ENCODE assay signal across 8 cellular contexts in the genomic region with DNA sequence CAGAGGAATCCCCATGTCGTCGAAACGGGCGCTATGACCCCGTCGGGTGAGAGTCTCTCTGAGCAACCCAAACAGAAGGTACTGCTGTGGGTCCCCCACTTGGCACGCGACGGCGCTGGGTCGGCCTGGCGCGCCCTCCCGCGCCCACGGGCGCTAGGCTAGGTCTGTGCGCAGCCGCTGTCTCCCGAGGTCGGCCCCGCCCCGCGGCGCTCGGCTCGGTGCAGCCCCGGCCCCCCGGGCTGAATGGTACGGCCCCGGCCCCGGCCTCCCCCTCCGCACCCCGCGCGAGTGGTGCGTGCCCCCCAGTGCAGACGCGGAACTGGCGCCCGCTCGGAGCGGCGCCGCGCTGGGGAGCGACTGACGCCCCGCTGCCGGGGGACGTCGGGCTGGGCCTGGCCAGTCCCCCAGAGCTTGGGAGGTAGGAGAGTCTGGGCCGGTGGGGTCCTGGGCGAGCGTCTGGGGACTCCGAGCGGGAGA. TPM values are rescaled to one million over a fixed set of nuclear protein-coding genes. Genes with fewer than 3 reads are reported as not detected.
A peak's percentile ranks its signal among the peaks of the same experiment; 100 is the strongest.
DNase-seq lines count a peak whose midpoint lies in the region; ATAC-seq, FAIRE-seq and TF ChIP-seq lines count a peak whose summit lies in the region.

A gene (plus strand): TSS at position 305 of the 477 bp plus-strand sequence.

- peak; percentile 77 for DNase-seq in D721Med (ENCODE audit: insufficient read length, low spot score)
- DNase-seq in PC-3, result peak; percentile 67
- DNase-seq in activated T-cell treated with anti-CD3 and anti-CD28 coated beads, Interleukin-2, amount 50 U/mL, for 48 hours, result peak; percentile 88 to 93
- peak; percentile 37 for DNase-seq in esophagus squamous epithelium (lab: John Stamatoyannopoulos, UW)
- peak; percentile 88 to 93 (median 91) for DNase-seq in naive thymus-derived CD4-positive, alpha-beta T cell
- DNase-seq in stimulated activated naive B cell treated with anti-CD40 and anti-IgM and Interleukin-4, amounts not matched to agents 10 μg/mL and 1 μg/mL and 100 μg/mL, for 72 hours, result peak; percentile 89

- BruUV-seq in PC-3 (replicated peaks; lab: Mats Ljungman, UMichigan), result no TSS peak

- peak within 1 kb of the TSS; percentile 82 to 97 (median 88) for H3K4me3 Mint-ChIP-seq in naive thymus-derived CD4-positive, alpha-beta T cell
- peak within 1 kb of the TSS; percentile 78 to 94 for H3K4me3 Mint-ChIP-seq in stimulated activated naive B cell treated with anti-CD40 and anti-IgM and Interleukin-4, amounts not matched to agents 10 μg/mL and 1 μg/mL and 100 μg/mL, for 72 hours

- no peak for FAIRE-seq in D721Med (lab: Jason Lieb, UNC)

- peak within 1 kb of the TSS; percentile 93 to 99 (median 96) for H3K27ac Mint-ChIP-seq in naive thymus-derived CD4-positive, alpha-beta T cell
- H3K27ac Mint-ChIP-seq in stimulated activated naive B cell treated with anti-CD40 and anti-IgM and Interleukin-4, amounts not matched to agents 10 μg/mL and 1 μg/mL and 100 μg/mL, for 72 hours, result peak within 1 kb of the TSS; percentile 99

- peaks cover 5% of the 10 kb centered on the region for H3K36me3 ChIP-seq in HUES64 (ENCODE audit: insufficient read depth, low read length)
- H3K36me3 ChIP-seq in PC-3 (ENCODE audit: low read depth, low read length), result peaks cover 1% of the 10 kb centered on the region; the same call in 1 of the 2 replicates
- H3K36me3 ChIP-seq in esophagus squamous epithelium, result peaks cover 6 to 15% (median 6%) of the 10 kb centered on the region in 3 donors
- H3K36me3 ChIP-seq in naive thymus-derived CD4-positive, alpha-beta T cell (ENCODE audit: control insufficient read depth in 2 of 3, insufficient read depth in 3 of 3, low read length in 3 of 3), result peaks cover 0 to 13% (median 10%) of the 10 kb centered on the region in 3 experiments

- under 1% methylated on average over 57 of the region's 57 CpGs for WGBS in HUES64
- 0% methylated on average over 9 of the region's 57 CpGs; no CpG with 5 or more reads in 1 of the 2 donors for WGBS in esophagus squamous epithelium, 2 donors

- H3K9ac ChIP-seq in HUES64 (ENCODE audit: low read depth, low read length), result peak within 1 kb of the TSS; percentile 86
- H3K9ac ChIP-seq in PC-3 (ENCODE audit: low read length), result peak within 1 kb of the TSS; percentile 75

- H3K4me1 Mint-ChIP-seq in naive thymus-derived CD4-positive, alpha-beta T cell, result peaks cover 38 to 66% (median 61%) of the 10 kb centered on the region in 7 donors
- H3K4me1 Mint-ChIP-seq in stimulated activated naive B cell treated with anti-CD40 and anti-IgM and Interleukin-4, amounts not matched to agents 10 μg/mL and 1 μg/mL and 100 μg/mL, for 72 hours, result peaks cover 36 to 59% of the 10 kb centered on the region in 2 donors

- no peaks in the 10 kb centered on the region for H3K9me2 ChIP-seq in PC-3 (replicated peaks; ENCODE audit: low read length)

- H3K27me3 Mint-ChIP-seq in naive thymus-derived CD4-positive, alpha-beta T cell, result no peaks in the 10 kb centered on the region
- H3K27me3 Mint-ChIP-seq in stimulated activated naive B cell treated with anti-CD40 and anti-IgM and Interleukin-4, amounts not matched to agents 10 μg/mL and 1 μg/mL and 100 μg/mL, for 72 hours, result no peaks in the 10 kb centered on the region

- peaks cover 14% of the 10 kb centered on the region; the same call in 1 of the 2 replicates for H4K20me1 ChIP-seq in PC-3 (ENCODE audit: low read length)

- ATAC-seq in GM21423 (IDR thresholded peaks at IDR 0.05; ENCODE audit: unreplicated experiment) (peak; percentile 66), PC-3 (peak; percentile 83)
- ATAC-seq in naive thymus-derived CD4-positive, alpha-beta T cell, result peak; percentile 89
- ATAC-seq in stimulated activated naive B cell treated with anti-CD40 and anti-IgM and Interleukin-4, amounts not matched to agents 10 μg/mL and 1 μg/mL and 100 μg/mL, for 72 hours (replicated peaks), result peak; percentile 84 to 89

- CTCF ChIA-PET in PC-3 (lab: Charles Lee), result interaction anchor here (0.6 kb wide), 1 partner anchor 85 kb away, joined by 3 read pairs; no protein-coding TSS in a partner anchor
- CTCF ChIA-PET in naive thymus-derived CD4-positive, alpha-beta T cell (lab: Charles Lee), result interaction anchor here (1.7 kb wide), 1 partner anchor 55 kb away, joined by 5 read pairs; a partner anchor contains a TSS

- TF ChIP-seq POLR2A in esophagus squamous epithelium (IDR thresholded peaks at IDR 0.05), result peak in 2 of 4 donors; percentile 57 to 77

- H3K36me3 Mint-ChIP-seq in naive thymus-derived CD4-positive, alpha-beta T cell, result peaks cover 0 to 11% (median 5%) of the 10 kb centered on the region in 5 donors
- peaks cover 6 to 7% of the 10 kb centered on the region in 2 donors for H3K36me3 Mint-ChIP-seq in stimulated activated naive B cell treated with anti-CD40 and anti-IgM and Interleukin-4, amounts not matched to agents 10 μg/mL and 1 μg/mL and 100 μg/mL, for 72 hours

- POLR2A ChIA-PET in PC-3 (lab: Charles Lee; ENCODE audit: unreplicated experiment), result no interaction called here
- POLR2A ChIA-PET in naive thymus-derived CD4-positive, alpha-beta T cell (lab: Charles Lee), result interaction anchor here (0.7 to 2.3 kb wide), 13 partner anchors 9 to 156 kb away, joined by 3 to 14 read pairs (median 4); a partner anchor contains a TSS

- no peaks in the 10 kb centered on the region for H3K9me3 ChIP-seq in HUES64 (ENCODE audit: insufficient read depth, low read depth, low read length)
- no peaks in the 10 kb centered on the region for H3K9me3 ChIP-seq in PC-3 (ENCODE audit: low read length)
- H3K9me3 ChIP-seq in esophagus squamous epithelium, result no peaks in the 10 kb centered on the region
- H3K9me3 ChIP-seq in naive thymus-derived CD4-positive, alpha-beta T cell (ENCODE audit: control insufficient read depth in 2 of 3, low read length in 3 of 3), result no peaks in the 10 kb centered on the region

- H3K4me3 ChIP-seq in HUES64 (ENCODE audit: low read length), result peak within 1 kb of the TSS; percentile 96
- H3K4me3 ChIP-seq in PC-3 (ENCODE audit: low read length), result peak within 1 kb of the TSS; percentile 71
- peak within 1 kb of the TSS; percentile 73 to 96 (median 87) for H3K4me3 ChIP-seq in esophagus squamous epithelium
- H3K4me3 ChIP-seq in naive thymus-derived CD4-positive, alpha-beta T cell (ENCODE audit: low read length), result peak within 1 kb of the TSS; percentile 65

- intact Hi-C loops in PC-3 (cut with micrococcal nuclease), result loop anchor here (1.0 to 2.0 kb wide), 2 partner anchors 85 to 93 kb away; no protein-coding TSS in a partner anchor
- intact Hi-C loops in esophagus squamous epithelium (cut with DNase I), result loop anchor here (5.0 kb wide), 1 partner anchor 88 kb away; no protein-coding TSS in a partner anchor
- intact Hi-C loops in naive thymus-derived CD4-positive, alpha-beta T cell (cut with micrococcal nuclease), result loop anchor here (1.0 to 5.0 kb wide), 23 partner anchors 11 to 1423 kb away; a partner anchor contains a TSS

- peak within 1 kb of the TSS; percentile 93 for H3K4me2 ChIP-seq in PC-3 (ENCODE audit: low read length)

- TF ChIP-seq CTCF in D721Med (IDR thresholded peaks at IDR 0.05; ENCODE audit: insufficient read depth, missing control alignments) (no peak), PC-3 (conservative IDR thresholded peaks at IDR 0.05; ENCODE audit: low read depth, low read length) (no peak), esophagus squamous epithelium (IDR thresholded peaks at IDR 0.05) (no peak)

- H3K79me2 ChIP-seq in PC-3 (ENCODE audit: low read length), result peaks cover 41% of the 10 kb centered on the region

- H3K27ac ChIP-seq in HUES64 (ENCODE audit: low read depth, low read length) (peak within 1 kb of the TSS; percentile 97), PC-3 (ENCODE audit: low read length) (peak within 1 kb of the TSS; percentile 82), esophagus squamous epithelium (peak within 1 kb of the TSS; percentile 93 to 98 (median 95))
- H3K27ac ChIP-seq in naive thymus-derived CD4-positive, alpha-beta T cell (ENCODE audit: low read depth, low read length), result peak within 1 kb of the TSS; percentile 95

- H2AFZ ChIP-seq in PC-3 (ENCODE audit: low read length), result peak within 1 kb of the TSS; percentile 95

- H3K4me1 ChIP-seq in HUES64 (ENCODE audit: insufficient read depth, low read length) (peaks cover 25% of the 10 kb centered on the region), PC-3 (ENCODE audit: insufficient read depth, low read length) (peaks cover 28% of the 10 kb centered on the region), esophagus squamous epithelium (peaks cover 8 to 62% (median 28%) of the 10 kb centered on the region in 3 donors)
- H3K4me1 ChIP-seq in naive thymus-derived CD4-positive, alpha-beta T cell (ENCODE audit: control insufficient read depth in 2 of 2, insufficient read depth in 2 of 2, low read length in 2 of 2), result peaks cover 27 to 43% of the 10 kb centered on the region in 2 donors

- H3F3A ChIP-seq in PC-3 (ENCODE audit: low read length, unreplicated experiment), result no peaks in the 10 kb centered on the region

- H3K9me3 Mint-ChIP-seq in naive thymus-derived CD4-positive, alpha-beta T cell, result no peaks in the 10 kb centered on the region
- H3K9me3 Mint-ChIP-seq in stimulated activated naive B cell treated with anti-CD40 and anti-IgM and Interleukin-4, amounts not matched to agents 10 μg/mL and 1 μg/mL and 100 μg/mL, for 72 hours, result no peaks in the 10 kb centered on the region

- no peaks in the 10 kb centered on the region for H3K27me3 ChIP-seq in HUES64 (ENCODE audit: insufficient read depth, low read length)
- no peaks in the 10 kb centered on the region for H3K27me3 ChIP-seq in PC-3 (ENCODE audit: low read length)
- no peaks in the 10 kb centered on the region for H3K27me3 ChIP-seq in esophagus squamous epithelium
- no peaks in the 10 kb centered on the region for H3K27me3 ChIP-seq in naive thymus-derived CD4-positive, alpha-beta T cell (ENCODE audit: control insufficient read depth in 2 of 2, insufficient read depth in 2 of 2, low read length in 2 of 2)

RNA-seq across cellular contexts. Expression of the gene that starts here (rescaled TPM):
- polyA plus RNA-seq in HUES64 (2013, experiment 1 of 2), result 20.2 TPM
- 20.7 TPM for polyA plus RNA-seq in HUES64 (2013, experiment 2 of 2)
- total RNA-seq in PC-3 (2014; rRNA removed) (23.1 and 26.4 TPM in 2 replicates), esophagus squamous epithelium (10 to 100 TPM; 12.6 to 34.7 (median 15.4) TPM)
- 100 to 1,000 TPM in 4 of 5 experiments, 10 to 100 TPM in 1; 99.9 to 150 (median 128) TPM for total RNA-seq in naive thymus-derived CD4-positive, alpha-beta T cell
- polyA plus RNA-seq in naive thymus-derived CD4-positive, alpha-beta T cell, result 10 to 100 TPM; 18.7 to 37.3 TPM

Comparison
In these comparisons a context has a peak if more than half of its experiments do, and no peak if none do; other contexts are left out.
1. Peak in every context shown above with its lines: DNase-seq, ATAC-seq, H3K4me3 ChIP-seq and H3K27ac ChIP-seq.
2. DNase-seq: peak in every context shown above with its lines; median percentile 91 in naive thymus-derived CD4-positive, alpha-beta T cell; 90 in activated T-cell treated with anti-CD3 and anti-CD28 coated beads, Interleukin-2, amount 50 U/mL, for 48 hours; 89 in stimulated activated naive B cell treated with anti-CD40 and anti-IgM and Interleukin-4, amounts not matched to agents 10 μg/mL and 1 μg/mL and 100 μg/mL, for 72 hours; 77 in D721Med; 67 in PC-3; 37 in esophagus squamous epithelium.